Comparison of ENCODE assay signal across 19 cellular contexts in genomic region chr4:38950159-38950558, GRCh38.
A peak's percentile ranks its signal among the peaks of the same experiment; 100 is the strongest.
DNase-seq lines count a peak whose midpoint lies in the region; ATAC-seq and TF ChIP-seq lines count a peak whose summit lies in the region.
"Had no signal": no experiment of that assay in that cellular context is flagged by ENCODE, and none has a peak within 500 bp of the region (broad histone marks: within the 10 kb centered on the region; RNA-seq: fewer than 3 reads in every experiment).

No MANE protein-coding gene starts in this region.

- no peaks in the 10 kb centered on the region for H3K9me3 ChIP-seq in CD8-positive, alpha-beta memory T cell (ENCODE audit: low read length)
- H3K9me3 ChIP-seq in OCI-LY7 (ENCODE audit: low read length) (no peaks in the 10 kb centered on the region), neural progenitor cell (ENCODE audit: low read depth) (no peaks in the 10 kb centered on the region)
- H3K9me3 ChIP-seq: BLaER1, left ventricle myocardium inferior, tibial artery had no signal

- peaks cover 3 to 4% of the 10 kb centered on the region in 2 donors for H3K27me3 Mint-ChIP-seq in CD8-positive, alpha-beta memory T cell
- H3K27me3 Mint-ChIP-seq in neural progenitor cell (ENCODE audit: insufficient read depth, low read depth), result no peaks in the 10 kb centered on the region

- H2AFZ ChIP-seq in OCI-LY7 (ENCODE audit: low read length), result 0 out of 2 replicates have a peak overlapping the region, but pooled peaks have one; percentile 39
- H2AFZ ChIP-seq in neural progenitor cell (replicated peaks), result peak overlapping the region; percentile 13

- peaks cover 9% of the 10 kb centered on the region for H3F3A ChIP-seq in neural progenitor cell (ENCODE audit: low read depth)

- CTCF ChIA-PET in CD8-positive, alpha-beta memory T cell (lab: Charles Lee), result interaction anchor here (1.6 to 1.8 kb wide), 2 partner anchors 47 to 185 kb away, joined by 4 read pairs; no protein-coding TSS in a partner anchor
- CTCF ChIA-PET in OCI-LY7 (lab: Charles Lee; ENCODE audit: unreplicated experiment), result no interaction called here

- no peak for DNase-seq in CD8-positive, alpha-beta memory T cell
- DNase-seq in OCI-LY7 (ENCODE audit: low spot score) (no peak), choroid plexus epithelial cell (ENCODE audit: low read depth) (peak; percentile 54), neural progenitor cell (ENCODE audit: low spot score) (no peak), RPMI8226 (no peak)
- DNase-seq in activated naive CD4-positive, alpha-beta T cell (lab: John Stamatoyannopoulos, UW), result no peak
- DNase-seq in effector CD4-positive, alpha-beta T cell, result no peak
- DNase-seq: activated effector memory CD4-positive, alpha-beta T cell treated with Interleukin-2 at 50 U/mL for 16 hours; anterior cingulate cortex; DMS153; GOT3; left ventricle myocardium inferior; NCI-H1048; NCI-H748 treated with DMSO at 0.1 percent for 48 hours; tibial artery had no signal

- no peaks in the 10 kb centered on the region for H3K9me2 ChIP-seq in OCI-LY7 (ENCODE audit: insufficient read depth, low read length)

- no peak overlapping the region for H3K27ac ChIP-seq in CD8-positive, alpha-beta memory T cell (ENCODE audit: low read depth, low read length)
- H3K27ac ChIP-seq in OCI-LY7 (ENCODE audit: low read depth, low read length, poor library complexity, severe bottlenecking), result no peak overlapping the region
- no peak overlapping the region for H3K27ac ChIP-seq in neural progenitor cell
- H3K27ac ChIP-seq: BLaER1, HL-60, left ventricle myocardium inferior, tibial artery had no signal

- H4K20me1 ChIP-seq in OCI-LY7 (ENCODE audit: insufficient read depth, low read length) (no peaks in the 10 kb centered on the region), neural progenitor cell (ENCODE audit: low read depth) (no peaks in the 10 kb centered on the region)
- H4K20me1 ChIP-seq: BLaER1 had no signal

- H3K4me1 Mint-ChIP-seq in CD8-positive, alpha-beta memory T cell, result peaks cover 13 to 25% (median 24%) of the 10 kb centered on the region in 3 donors
- peaks cover 24% of the 10 kb centered on the region for H3K4me1 Mint-ChIP-seq in neural progenitor cell

- H3K27ac Mint-ChIP-seq in CD8-positive, alpha-beta memory T cell, result peak overlapping the region in 6 of 8 donors; percentile 39 to 97 (median 60)
- peak overlapping the region; percentile 1 for H3K27ac Mint-ChIP-seq in neural progenitor cell

- no TSS peak for BruUV-seq in OCI-LY7 (replicated peaks; lab: Mats Ljungman, UMichigan)

- no peak overlapping the region for H3K4me3 Mint-ChIP-seq in CD8-positive, alpha-beta memory T cell
- no peak overlapping the region for H3K4me3 Mint-ChIP-seq in neural progenitor cell
- H3K4me3 Mint-ChIP-seq: activated CD8-positive, alpha-beta T cell treated with anti-CD3 and anti-CD28 coated beads, Interleukin-2, amount 10 ng/mL, durations not matched to agents 7 days and 5 days had no signal

- H3K4me2 ChIP-seq in OCI-LY7 (ENCODE audit: low read length) (no peak overlapping the region), neural progenitor cell (no peak overlapping the region)
- H3K4me2 ChIP-seq: BLaER1 had no signal

- no peaks in the 10 kb centered on the region for H3K9me3 Mint-ChIP-seq in CD8-positive, alpha-beta memory T cell
- no peaks in the 10 kb centered on the region for H3K9me3 Mint-ChIP-seq in neural progenitor cell

- peaks cover 0 to 3% (median 0%) of the 10 kb centered on the region in 3 donors for H3K36me3 Mint-ChIP-seq in CD8-positive, alpha-beta memory T cell
- no peaks in the 10 kb centered on the region for H3K36me3 Mint-ChIP-seq in neural progenitor cell

- no peaks in the 10 kb centered on the region for H3K79me2 ChIP-seq in OCI-LY7 (ENCODE audit: insufficient read depth, low read depth, low read length)
- H3K79me2 ChIP-seq in neural progenitor cell (ENCODE audit: low read depth), result no peaks in the 10 kb centered on the region

- no peak overlapping the region for H3K4me3 ChIP-seq in CD8-positive, alpha-beta memory T cell (ENCODE audit: low read length)
- H3K4me3 ChIP-seq in OCI-LY7 (ENCODE audit: low read depth, low read length, poor library complexity, severe bottlenecking) (no peak overlapping the region), choroid plexus epithelial cell (ENCODE audit: low read depth, low read length) (no peak overlapping the region), neural progenitor cell (no peak overlapping the region)
- H3K4me3 ChIP-seq: BLaER1, left ventricle myocardium inferior, tibial artery had no signal

- H3K4me1 ChIP-seq in CD8-positive, alpha-beta memory T cell (ENCODE audit: insufficient read depth, low read length), result peaks cover 11% of the 10 kb centered on the region
- H3K4me1 ChIP-seq in OCI-LY7 (ENCODE audit: insufficient read depth, low read length, poor library complexity, severe bottlenecking) (peaks cover 4% of the 10 kb centered on the region), neural progenitor cell (peaks cover 16% of the 10 kb centered on the region)
- H3K4me1 ChIP-seq: BLaER1 had no signal

- POLR2A ChIA-PET in CD8-positive, alpha-beta memory T cell (lab: Charles Lee), result no interaction called here
- POLR2A ChIA-PET in OCI-LY7 (lab: Charles Lee), result interaction anchor here (0.5 to 1.7 kb wide), 3 partner anchors 17 to 93 kb away, joined by 3 to 8 read pairs (median 3); no protein-coding TSS in a partner anchor

- H3K27me3 ChIP-seq in CD8-positive, alpha-beta memory T cell (ENCODE audit: insufficient read depth, low read length, poor library complexity, severe bottlenecking), result no peaks in the 10 kb centered on the region
- H3K27me3 ChIP-seq in neural progenitor cell, result no peaks in the 10 kb centered on the region
- H3K27me3 ChIP-seq: BLaER1, tibial artery had no signal

- H3K9ac ChIP-seq in neural progenitor cell, result no peak overlapping the region
- H3K9ac ChIP-seq: BLaER1 had no signal

- intact Hi-C loops in OCI-LY7 (cut with micrococcal nuclease; ENCODE audit: unreplicated experiment), result no loop called here

- TF ChIP-seq CTCF in OCI-LY7 (conservative IDR thresholded peaks at IDR 0.05; ENCODE audit: low read length) (no peak), choroid plexus epithelial cell (conservative IDR thresholded peaks at IDR 0.05; ENCODE audit: low read depth, low read length) (no peak), neural progenitor cell (IDR thresholded peaks at IDR 0.05) (no peak)

- no peaks in the 10 kb centered on the region for H3K36me3 ChIP-seq in CD8-positive, alpha-beta memory T cell (ENCODE audit: insufficient read depth, low read length)
- H3K36me3 ChIP-seq in OCI-LY7 (ENCODE audit: insufficient read depth, low read length) (no peaks in the 10 kb centered on the region), neural progenitor cell (no peaks in the 10 kb centered on the region)
- H3K36me3 ChIP-seq: BLaER1 had no signal

- ATAC-seq in GM18520 (IDR thresholded peaks at IDR 0.05; ENCODE audit: unreplicated experiment), result no peak
